ENCODE assay signal across 21 cellular contexts in the genomic region with DNA sequence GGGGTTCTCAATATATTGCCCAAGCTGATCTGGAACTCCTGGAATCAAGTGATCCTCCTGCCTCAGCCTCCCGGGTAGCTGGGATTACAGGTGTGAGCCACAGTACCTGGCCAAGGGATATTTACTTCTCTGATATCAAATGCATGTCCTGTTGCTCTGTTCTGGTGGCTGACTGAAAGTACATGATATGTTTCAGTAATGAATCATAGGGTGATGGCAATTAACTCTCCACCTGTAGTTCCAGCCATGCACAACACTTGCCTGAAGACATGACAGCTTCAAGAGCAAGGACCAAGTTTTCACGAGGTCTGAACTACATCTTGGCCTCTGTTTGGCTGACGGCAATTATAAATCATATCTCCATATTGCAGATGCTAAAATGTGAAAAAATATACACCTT. TPM values are rescaled to one million over a fixed set of nuclear protein-coding genes. Genes with fewer than 3 reads are reported as not detected.
DNase-seq lines count a peak whose midpoint lies in the region; ATAC-seq lines count a peak whose summit lies in the region.
"Had no signal": no experiment of that assay in that cellular context is flagged by ENCODE, and none has a peak within 500 bp of the region (broad histone marks: within the 10 kb centered on the region; RNA-seq: fewer than 3 reads in every experiment).

No MANE protein-coding gene starts in this region.

- H3K18ac ChIP-seq in mesenchymal stem cell (ENCODE audit: low read depth in 1 of 2, low read length in 2 of 2), result no peak overlapping the region

- H2AFZ ChIP-seq in mesenchymal stem cell (ENCODE audit: low read depth, low read length), result no peak overlapping the region

- no peaks in the 10 kb centered on the region for H3K27me3 ChIP-seq in mesenchymal stem cell (ENCODE audit: control insufficient read depth in 1 of 2, insufficient read depth in 1 of 2, low read length in 2 of 2)
- H3K27me3 ChIP-seq: left lung, thyroid gland had no signal

- H3K14ac ChIP-seq in mesenchymal stem cell (ENCODE audit: low read length in 2 of 2), result no peak overlapping the region

- no peak overlapping the region for H2AK5ac ChIP-seq in mesenchymal stem cell (ENCODE audit: low read length, severe bottlenecking)

- H3K36me3 Mint-ChIP-seq in activated naive CD4-positive, alpha-beta T cell treated with anti-CD3 and anti-CD28 coated beads, Interleukin-2, amount 10 ng/mL, durations not matched to agents 7 days and 5 days, result peaks cover 11% of the 10 kb centered on the region
- peaks cover 25% of the 10 kb centered on the region for H3K36me3 Mint-ChIP-seq in activated CD8-positive, alpha-beta T cell treated with anti-CD3 and anti-CD28 coated beads, Interleukin-2, amount 10 ng/mL, durations not matched to agents 7 days and 5 days (ENCODE audit: low read depth)

- H3K4me1 Mint-ChIP-seq in activated naive CD4-positive, alpha-beta T cell treated with anti-CD3 and anti-CD28 coated beads, Interleukin-2, amount 10 ng/mL, durations not matched to agents 7 days and 5 days, result peaks cover 17% of the 10 kb centered on the region
- peaks cover 30% of the 10 kb centered on the region for H3K4me1 Mint-ChIP-seq in activated CD8-positive, alpha-beta T cell treated with anti-CD3 and anti-CD28 coated beads, Interleukin-2, amount 10 ng/mL, durations not matched to agents 7 days and 5 days (ENCODE audit: low read depth)
- H3K4me1 Mint-ChIP-seq: neural crest cell had no signal

- no peak overlapping the region for H3K27ac ChIP-seq in mesenchymal stem cell (ENCODE audit: low read length, poor library complexity, severe bottlenecking)
- H3K27ac ChIP-seq: thyroid gland had no signal

- no peaks in the 10 kb centered on the region for H3K4me1 ChIP-seq in mesenchymal stem cell (ENCODE audit: control insufficient read depth, insufficient read depth, low read depth, low read length)
- H3K4me1 ChIP-seq: thyroid gland had no signal

- no peak overlapping the region for H2BK5ac ChIP-seq in mesenchymal stem cell (ENCODE audit: low read depth, low read length, poor library complexity, severe bottlenecking)

- no peak overlapping the region for H4K91ac ChIP-seq in mesenchymal stem cell (ENCODE audit: low read length)

- H2BK15ac ChIP-seq in mesenchymal stem cell (ENCODE audit: low read depth, poor library complexity, severe bottlenecking), result no peak overlapping the region

- no peaks in the 10 kb centered on the region for H3K27me3 Mint-ChIP-seq in activated naive CD4-positive, alpha-beta T cell treated with anti-CD3 and anti-CD28 coated beads, Interleukin-2, amount 10 ng/mL, durations not matched to agents 7 days and 5 days
- no peaks in the 10 kb centered on the region for H3K27me3 Mint-ChIP-seq in activated CD8-positive, alpha-beta T cell treated with anti-CD3 and anti-CD28 coated beads, Interleukin-2, amount 10 ng/mL, durations not matched to agents 7 days and 5 days (ENCODE audit: low read depth)
- H3K27me3 Mint-ChIP-seq: CD8-positive, alpha-beta memory T cell had no signal

- no peak overlapping the region for H3K23ac ChIP-seq in mesenchymal stem cell (ENCODE audit: low read length in 2 of 2)

- H3K9me3 Mint-ChIP-seq in activated naive CD4-positive, alpha-beta T cell treated with anti-CD3 and anti-CD28 coated beads, Interleukin-2, amount 10 ng/mL, durations not matched to agents 7 days and 5 days, result no peaks in the 10 kb centered on the region
- no peaks in the 10 kb centered on the region for H3K9me3 Mint-ChIP-seq in activated CD8-positive, alpha-beta T cell treated with anti-CD3 and anti-CD28 coated beads, Interleukin-2, amount 10 ng/mL, durations not matched to agents 7 days and 5 days (ENCODE audit: insufficient read depth)
- H3K9me3 Mint-ChIP-seq: CD8-positive, alpha-beta memory T cell; neural crest cell; WTC11 had no signal

- peak overlapping the region; percentile 87 for H3K9ac ChIP-seq in mesenchymal stem cell (ENCODE audit: low read length)
- H3K9ac ChIP-seq: SK-N-SH had no signal

- WGBS in mesenchymal stem cell, result 90% methylated on average over 2 of the region's 3 CpGs

- H3K4me3 Mint-ChIP-seq in activated naive CD4-positive, alpha-beta T cell treated with anti-CD3 and anti-CD28 coated beads, Interleukin-2, amount 10 ng/mL, durations not matched to agents 7 days and 5 days, result no peak overlapping the region
- H3K4me3 Mint-ChIP-seq in activated CD8-positive, alpha-beta T cell treated with anti-CD3 and anti-CD28 coated beads, Interleukin-2, amount 10 ng/mL, durations not matched to agents 7 days and 5 days, result no peak overlapping the region
- H3K4me3 Mint-ChIP-seq: CD8-positive, alpha-beta memory T cell; neural crest cell; WTC11 had no signal

- POLR2A ChIA-PET in activated CD8-positive, alpha-beta T cell treated with anti-CD3 and anti-CD28 coated beads, Interleukin-2, amount 10 ng/mL, durations not matched to agents 7 days and 5 days (lab: Charles Lee), result interaction anchor here (2.1 kb wide), 1 partner anchor 9 kb away, joined by 10 read pairs; a partner anchor contains a TSS

- H3K79me1 ChIP-seq in mesenchymal stem cell (replicated peaks; ENCODE audit: low read length, poor library complexity, severe bottlenecking), result peaks cover 18% of the 10 kb centered on the region

- peak overlapping the region; percentile 11 for H3K27ac Mint-ChIP-seq in activated naive CD4-positive, alpha-beta T cell treated with anti-CD3 and anti-CD28 coated beads, Interleukin-2, amount 10 ng/mL, durations not matched to agents 7 days and 5 days
- H3K27ac Mint-ChIP-seq in activated CD8-positive, alpha-beta T cell treated with anti-CD3 and anti-CD28 coated beads, Interleukin-2, amount 10 ng/mL, durations not matched to agents 7 days and 5 days, result peak overlapping the region; percentile 76

- peaks cover 3 to 25% of the 10 kb centered on the region in 2 experiments for H3K36me3 ChIP-seq in mesenchymal stem cell (ENCODE audit: control insufficient read depth in 1 of 2, insufficient read depth in 2 of 2, low read depth in 1 of 2, low read length in 2 of 2)

- no peak overlapping the region for H3K4ac ChIP-seq in mesenchymal stem cell (ENCODE audit: low read depth in 1 of 2, low read length in 2 of 2)

- no peak overlapping the region for H2BK120ac ChIP-seq in mesenchymal stem cell (ENCODE audit: low read depth, low read length)

- H3K9me3 ChIP-seq in mesenchymal stem cell (ENCODE audit: control insufficient read depth, low read length), result no peaks in the 10 kb centered on the region
- H3K9me3 ChIP-seq: left lung, SK-N-SH, thyroid gland had no signal

- H2BK12ac ChIP-seq in mesenchymal stem cell (ENCODE audit: low read length in 2 of 2), result no peak overlapping the region

- peak; percentile 60 for ATAC-seq in GM19395 (IDR thresholded peaks at IDR 0.05; ENCODE audit: unreplicated experiment)
- ATAC-seq in activated CD8-positive, alpha-beta T cell treated with anti-CD3 and anti-CD28 coated beads, Interleukin-2, amount 10 ng/mL, durations not matched to agents 7 days and 5 days, result no peak
- ATAC-seq in GM19023 (IDR thresholded peaks at IDR 0.05; ENCODE audit: unreplicated experiment), result no peak
- ATAC-seq in GM21360 (IDR thresholded peaks at IDR 0.05; ENCODE audit: unreplicated experiment), result no peak
- ATAC-seq: HCT116, left lung, WTC11 had no signal

- CTCF ChIA-PET in activated naive CD4-positive, alpha-beta T cell treated with anti-CD3 and anti-CD28 coated beads, Interleukin-2, amount 10 ng/mL, durations not matched to agents 7 days and 5 days (lab: Charles Lee), result interaction anchor here (1.3 to 2.2 kb wide), 4 partner anchors 8 to 11 kb away, joined by 4 to 11 read pairs (median 5); a partner anchor contains a TSS
- CTCF ChIA-PET in activated CD8-positive, alpha-beta T cell treated with anti-CD3 and anti-CD28 coated beads, Interleukin-2, amount 10 ng/mL, durations not matched to agents 7 days and 5 days (lab: Charles Lee), result interaction anchor here (1.4 to 1.9 kb wide), 2 partner anchors 9 to 177 kb away, joined by 4 to 23 read pairs; a partner anchor contains a TSS

- no peak overlapping the region for H4K8ac ChIP-seq in mesenchymal stem cell (ENCODE audit: low read length)

- no peak overlapping the region for H3K4me3 ChIP-seq in mesenchymal stem cell (ENCODE audit: insufficient read depth in 1 of 2, low read depth in 1 of 2, low read length in 2 of 2)
- H3K4me3 ChIP-seq: left lung, thyroid gland had no signal

- no peak overlapping the region for H3K4me2 ChIP-seq in mesenchymal stem cell (ENCODE audit: low read length, poor library complexity, severe bottlenecking)
- H3K4me2 ChIP-seq: SK-N-SH had no signal

- no peak for DNase-seq in activated naive CD4-positive, alpha-beta T cell treated with anti-CD3 and anti-CD28 coated beads, Interleukin-2, amount 10 ng/mL, durations not matched to agents 7 days and 5 days
- no peak for DNase-seq in activated naive CD4-positive, alpha-beta T cell (lab: John Stamatoyannopoulos, UW)
- DNase-seq in activated CD8-positive, alpha-beta T cell treated with anti-CD3 and anti-CD28 coated beads, Interleukin-2, amount 10 ng/mL, durations not matched to agents 7 days and 5 days, result no peak
- DNase-seq in mesenchymal stem cell (no peak), NCI-H2107 treated with DMSO at 0.1 percent for 48 hours (lab: John Stamatoyannopoulos, UW; ENCODE audit: unreplicated experiment) (no peak)
- DNase-seq: CD8-positive, alpha-beta memory T cell; DMS53; effector CD8-positive, alpha-beta T cell; glutamatergic neuron; left lung; NCI-H1105 treated with DMSO at 0.1 percent for 48 hours; NCI-H2081; NCI-H510A treated with DMSO at 0.1 percent for 48 hours; SK-N-SH; thyroid gland had no signal

RNA-seq across cellular contexts. Expression of a gene that starts 9.1 kb away (rescaled TPM):
- 10 to 100 TPM; 11.3 to 11.4 TPM for total RNA-seq in activated CD8-positive, alpha-beta T cell treated with anti-CD3 and anti-CD28 coated beads, Interleukin-2, amount 10 ng/mL, durations not matched to agents 7 days and 5 days
- polyA plus RNA-seq in mesenchymal stem cell (2013, experiment 1 of 2), result 5.6 TPM
- 5.5 TPM for polyA plus RNA-seq in mesenchymal stem cell (2013, experiment 2 of 2)

RNA-seq across cellular contexts. Expression of a gene that starts 55.4 kb away (rescaled TPM):
- total RNA-seq in activated CD8-positive, alpha-beta T cell treated with anti-CD3 and anti-CD28 coated beads, Interleukin-2, amount 10 ng/mL, durations not matched to agents 7 days and 5 days, result 10 to 100 TPM; 45.4 to 48.6 TPM
- 12.7 TPM for polyA plus RNA-seq in mesenchymal stem cell (2013, experiment 1 of 2)
- polyA plus RNA-seq in mesenchymal stem cell (2013, experiment 2 of 2), result 12.7 TPM
